Comparison of ENCODE assay signal across 2 cellular contexts in genomic region chr6:13359287-13359686, GRCh38.
TF ChIP-seq lines count a peak whose summit lies in the region.

No MANE protein-coding gene starts in this region.

TF ChIP-seq in IMR-90, 13 proteins besides CTCF, POLR2A, EP300 and RAD21 (continued from another document):
- TF ChIP-seq ELK1 (IDR thresholded peaks at IDR 0.05; ENCODE audit: borderline replicate concordance, low read depth, low read length): no peak
- no peak for TF ChIP-seq FOS (IDR thresholded peaks at IDR 0.05; ENCODE audit: low read depth, low read length)
- no peak for TF ChIP-seq CEBPB (IDR thresholded peaks at IDR 0.05; ENCODE audit: low read depth, low read length)
- no peak for TF ChIP-seq SMC3 (IDR thresholded peaks at IDR 0.05; ENCODE audit: low read depth, low read length)
- TF ChIP-seq RCOR1 (IDR thresholded peaks at IDR 0.05; ENCODE audit: insufficient replicate concordance, low read length): no peak
- no peak for TF ChIP-seq NFE2L2 (IDR thresholded peaks at IDR 0.05; ENCODE audit: low read depth, low read length)
- no peak for TF ChIP-seq BHLHE40 (IDR thresholded peaks at IDR 0.05; ENCODE audit: low read depth, low read length)
- no peak for TF ChIP-seq RFX5 (IDR thresholded peaks at IDR 0.05; ENCODE audit: low read depth, low read length)
- no peak for TF ChIP-seq CHD1 (IDR thresholded peaks at IDR 0.05; ENCODE audit: low read depth, low read length)
- no peak for TF ChIP-seq MXI1 (IDR thresholded peaks at IDR 0.05; ENCODE audit: borderline replicate concordance, low read depth, low read length)
- no peak for TF ChIP-seq MAZ (IDR thresholded peaks at IDR 0.05; ENCODE audit: borderline replicate concordance, low read depth, low read length)
- TF ChIP-seq MAFK (IDR thresholded peaks at IDR 0.05; ENCODE audit: low read depth, low read length): no peak

TF ChIP-seq in SK-N-SH treated with all-trans-retinoic acid at 6 μM for 48 hours, 23 proteins besides CTCF, POLR2A, EP300 and RAD21 (continued from another document):
- TF ChIP-seq TSHZ2 (CRISPR knock-in tag; IDR thresholded peaks at IDR 0.05) (no peak), CSDC2 (CRISPR knock-in tag; IDR thresholded peaks at IDR 0.05) (no peak), SNAI2 (CRISPR knock-in tag; IDR thresholded peaks at IDR 0.05) (no peak), ARNTL (CRISPR knock-in tag; IDR thresholded peaks at IDR 0.05; ENCODE audit: borderline replicate concordance, low read depth) (no peak), TCF4 (CRISPR knock-in tag; IDR thresholded peaks at IDR 0.05; ENCODE audit: borderline replicate concordance) (no peak)
TF ChIP-seq in SK-N-SH treated with all-trans-retinoic acid at 6 μM for 48 hours: peak in this region for 0.
